ENCODE assay signal across 29 cellular contexts in the genomic region with DNA sequence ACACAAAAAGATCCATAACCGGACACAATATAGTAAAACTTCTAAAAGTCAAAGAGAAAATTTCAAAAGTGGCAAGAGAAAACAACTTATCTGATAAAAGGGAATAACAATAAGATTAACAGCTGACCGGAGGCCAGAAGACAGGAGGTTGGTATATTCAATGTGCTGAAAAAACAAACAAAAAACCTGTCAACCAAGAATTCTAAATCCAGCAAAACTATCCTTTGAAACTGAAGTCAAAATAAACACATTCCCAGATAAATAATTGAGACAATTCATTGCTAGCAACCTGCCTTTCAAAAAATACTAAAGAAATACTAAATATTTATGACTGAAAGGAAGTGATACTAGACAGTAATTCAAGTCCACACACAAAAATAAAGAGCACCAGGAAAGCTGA.
"Had no signal": no experiment of that assay in that cellular context is flagged by ENCODE, and none has a peak within 500 bp of the region (broad histone marks: within the 10 kb centered on the region; RNA-seq: fewer than 3 reads in every experiment).

No MANE protein-coding gene starts in this region.

- H3K4me3 ChIP-seq: ascending aorta, cardiac muscle cell had no signal

- DNase-seq: activated B cell treated with CpG ODN at 0.5 μM for 24 hours; activated CD4-positive, alpha-beta memory T cell treated with anti-CD3 and anti-CD28 coated beads for 36 hours; activated CD4-positive, alpha-beta T cell treated with anti-CD3 and anti-CD28 coated beads for 4 hours; activated CD4-positive, alpha-beta T cell treated with anti-CD3 and anti-CD28 coated beads, Interleukin-2, amount 10 ng/mL, durations not matched to agents 24 days and 14 days; activated CD4-positive, alpha-beta T cell treated with anti-CD3 and anti-CD28 coated beads, Interleukin-2, amount 50 U/mL, for 1 hour; activated CD4-positive, alpha-beta T cell treated with anti-CD3 and anti-CD28 coated beads, Interleukin-2, amount 50 U/mL, for 4 hours; activated CD4-positive, CD25-positive, alpha-beta regulatory T cell treated with anti-CD3 and anti-CD28 coated beads, Interleukin-2, amount 50 U/mL, for 72 hours; activated CD8-positive, alpha-beta memory T cell treated with anti-CD3 and anti-CD28 coated beads, Interleukin-2, amount 50 U/mL, for 4 hours; activated CD8-positive, alpha-beta T cell treated with anti-CD3 and anti-CD28 coated beads for 36 hours; activated effector memory CD4-positive, alpha-beta T cell treated with Interleukin-2 at 50 U/mL for 16 hours; activated gamma-delta T cell; activated naive CD4-positive, alpha-beta T cell treated with anti-CD3 and anti-CD28 coated beads, Interleukin-2, amount 10 ng/mL, durations not matched to agents 7 days and 5 days; activated naive CD4-positive, alpha-beta T cell treated with Interleukin-2 at 50 U/mL for 16 hours; activated naive CD8-positive, alpha-beta T cell treated with anti-CD3 and anti-CD28 coated beads, Interleukin-2, amount 10 ng/mL, durations not matched to agents 7 days and 5 days; activated naive CD8-positive, alpha-beta T cell treated with anti-CD3 and anti-CD28 coated beads, Interleukin-2, amount 50 U/mL, for 24 hours; activated T-cell treated with anti-CD3 and anti-CD28 coated beads, Interleukin-2, amount 50 U/mL, for 24 hours; activated T-cell treated with anti-CD3 and anti-CD28 coated beads, Interleukin-2, amount 50 U/mL, for 48 hours; amygdala; anterior cingulate cortex; caudate nucleus; cerebellar nuclear complex; T-helper 1 cell; T-helper 2 cell; T-helper 9 cell had no signal

- H3K4me1 ChIP-seq: ascending aorta had no signal

- ATAC-seq: activated CD8-positive, alpha-beta T cell treated with anti-CD3 and anti-CD28 coated beads for 36 hours; activated naive CD8-positive, alpha-beta T cell treated with anti-CD3 and anti-CD28 coated beads, Interleukin-2, amount 50 U/mL, for 24 hours had no signal

- H3K36me3 ChIP-seq: ascending aorta, cardiac muscle cell had no signal

- H3K27ac ChIP-seq: ascending aorta, cardiac muscle cell, VCaP had no signal

- FAIRE-seq: bronchial epithelial cell, TTC549 had no signal

- H3K27me3 ChIP-seq: ascending aorta, cardiac muscle cell had no signal
